Comparison of ENCODE assay signal across 12 cellular contexts in genomic region chr19:10854350-10855089, GRCh38. TPM values are rescaled to one million over a fixed set of nuclear protein-coding genes. Genes with fewer than 3 reads are reported as not detected.
"Had no signal": no experiment of that assay in that cellular context is flagged by ENCODE, and none has a peak within 500 bp of the region (broad histone marks: within the 10 kb centered on the region; RNA-seq: fewer than 3 reads in every experiment).

No MANE protein-coding gene starts in this region.

- ATAC-seq: effector memory CD8-positive, alpha-beta T cell; left lobe of liver; natural killer cell treated with Interleukin-12 subunit alpha and Interleukin-12 subunit beta and Interleukin-15 and Interleukin-18, amount 100 ng/mL, for 72 hours; sciatic nerve had no signal

- H3K36me3 ChIP-seq: ascending aorta, suprapubic skin had no signal

- H3K4me3 ChIP-seq: ascending aorta, suprapubic skin had no signal

- H3K4me1 ChIP-seq: ascending aorta, suprapubic skin had no signal

- DNase-seq: activated CD4-positive, alpha-beta T cell treated with anti-CD3 and anti-CD28 coated beads, Interleukin-2, amount 50 U/mL, for 48 hours; activated CD4-positive, CD25-positive, alpha-beta regulatory T cell treated with anti-CD3 and anti-CD28 coated beads, Interleukin-2, amount 50 U/mL, for 72 hours; activated naive CD4-positive, alpha-beta T cell treated with anti-CD3 and anti-CD28 coated beads for 36 hours; effector memory CD8-positive, alpha-beta T cell; T1000; trophoblast cell had no signal

- H3K9me3 ChIP-seq: ascending aorta, suprapubic skin had no signal

RNA-seq across cellular contexts. Expression of gene C19orf38, which starts 6.3 kb away (rescaled TPM):
- total RNA-seq: ascending aorta, pulmonary artery endothelial cell had no signal
